ENCODE assay signal across 2 cellular contexts in the genomic region with DNA sequence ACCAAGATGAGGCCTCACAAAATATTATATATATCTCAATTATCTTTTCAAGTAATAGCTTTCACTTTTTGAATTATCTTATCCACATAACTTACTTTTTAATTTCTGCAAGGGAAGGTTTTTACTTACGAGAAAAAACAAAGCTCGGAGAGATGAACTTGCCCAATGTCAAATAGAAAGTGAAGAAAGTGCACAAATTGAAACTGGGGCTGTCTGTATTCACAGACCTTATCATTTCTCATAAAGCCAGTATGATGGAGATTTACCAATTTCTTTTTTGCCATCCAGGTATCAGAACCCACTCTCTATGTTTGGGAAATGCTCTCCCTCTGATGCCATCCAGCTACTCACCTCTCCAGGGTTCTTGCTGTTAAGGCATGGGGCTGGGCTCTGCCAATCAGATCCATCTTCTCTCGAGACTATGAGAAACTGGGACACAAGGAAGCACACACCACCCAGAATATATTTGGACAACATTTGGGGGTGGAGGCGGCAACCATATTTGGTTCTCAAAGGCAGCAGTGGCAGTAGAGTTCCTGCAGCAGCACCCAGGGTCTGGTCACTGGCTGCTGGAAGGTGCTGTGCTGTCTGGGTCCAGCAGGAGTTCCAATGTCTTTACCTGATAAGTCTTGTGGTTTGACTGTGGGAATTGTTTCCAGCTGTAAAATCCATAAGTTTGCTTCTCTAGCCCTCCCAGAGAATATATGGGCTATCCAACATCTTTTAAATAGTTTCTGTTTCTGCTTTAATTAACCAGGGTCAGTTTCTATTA.
TF ChIP-seq lines count a peak whose summit lies in the region.

No MANE protein-coding gene starts in this region.

TF ChIP-seq in HCT116, 20 proteins besides CTCF, POLR2A, EP300 and RAD21:
- no peak for TF ChIP-seq FOSL1 (IDR thresholded peaks at IDR 0.05; ENCODE audit: low read depth)
- no peak for TF ChIP-seq EGR1 (IDR thresholded peaks at IDR 0.05; ENCODE audit: low read depth)
- no peak for TF ChIP-seq TCF7L2 (IDR thresholded peaks at IDR 0.05; ENCODE audit: borderline replicate concordance, extremely low read depth, insufficient read depth, insufficient read length)
- no peak for TF ChIP-seq EZH2phosphoT487 (IDR thresholded peaks at IDR 0.05; ENCODE audit: borderline replicate concordance)
- TF ChIP-seq SIN3A (IDR thresholded peaks at IDR 0.05; ENCODE audit: low read depth): no peak
- TF ChIP-seq CEBPB (IDR thresholded peaks at IDR 0.05; ENCODE audit: low read depth): no peak
- TF ChIP-seq SP1 (IDR thresholded peaks at IDR 0.05; ENCODE audit: low read depth): no peak
- TF ChIP-seq ATF3 (IDR thresholded peaks at IDR 0.05): no peak
- no peak for TF ChIP-seq ELF1 (IDR thresholded peaks at IDR 0.05; ENCODE audit: borderline replicate concordance, low read depth)
- TF ChIP-seq ZNF274 (IDR thresholded peaks at IDR 0.05; ENCODE audit: low read depth, low read length): no peak
- TF ChIP-seq, protein P1, sequence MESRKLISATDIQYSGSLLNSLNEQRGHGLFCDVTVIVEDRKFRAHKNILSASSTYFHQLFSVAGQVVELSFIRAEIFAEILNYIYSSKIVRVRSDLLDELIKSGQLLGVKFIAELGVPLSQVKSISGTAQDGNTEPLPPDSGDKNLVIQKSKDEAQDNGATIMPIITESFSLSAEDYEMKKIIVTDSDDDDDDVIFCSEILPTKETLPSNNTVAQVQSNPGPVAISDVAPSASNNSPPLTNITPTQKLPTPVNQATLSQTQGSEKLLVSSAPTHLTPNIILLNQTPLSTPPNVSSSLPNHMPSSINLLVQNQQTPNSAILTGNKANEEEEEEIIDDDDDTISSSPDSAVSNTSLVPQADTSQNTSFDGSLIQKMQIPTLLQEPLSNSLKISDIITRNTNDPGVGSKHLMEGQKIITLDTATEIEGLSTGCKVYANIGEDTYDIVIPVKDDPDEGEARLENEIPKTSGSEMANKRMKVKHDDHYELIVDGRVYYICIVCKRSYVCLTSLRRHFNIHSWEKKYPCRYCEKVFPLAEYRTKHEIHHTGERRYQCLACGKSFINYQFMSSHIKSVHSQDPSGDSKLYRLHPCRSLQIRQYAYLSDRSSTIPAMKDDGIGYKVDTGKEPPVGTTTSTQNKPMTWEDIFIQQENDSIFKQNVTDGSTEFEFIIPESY (IDR thresholded peaks at IDR 0.05; ENCODE audit: extremely low read depth, insufficient replicate concordance, low read length): no peak
- no peak for TF ChIP-seq CBX3 (IDR thresholded peaks at IDR 0.05; ENCODE audit: low read depth)
- no peak for TF ChIP-seq EZH2 (IDR thresholded peaks at IDR 0.05)
- TF ChIP-seq SRF (IDR thresholded peaks at IDR 0.05; ENCODE audit: low read depth): no peak
- TF ChIP-seq YY1 (IDR thresholded peaks at IDR 0.05; ENCODE audit: extremely low read depth, insufficient replicate concordance, low read depth, low read length): no peak
- TF ChIP-seq MAX (IDR thresholded peaks at IDR 0.05): no peak
- no peak for TF ChIP-seq POLR2AphosphoS5 (IDR thresholded peaks at IDR 0.05; ENCODE audit: low read depth, low read length)
- TF ChIP-seq REST (IDR thresholded peaks at IDR 0.05; ENCODE audit: low read depth): no peak
- no peak for TF ChIP-seq JUND (IDR thresholded peaks at IDR 0.05)

TF ChIP-seq in IMR-90, 13 proteins besides CTCF, POLR2A, EP300 and RAD21:
- TF ChIP-seq RCOR1 (IDR thresholded peaks at IDR 0.05; ENCODE audit: insufficient replicate concordance, low read length) (no peak), MAFK (IDR thresholded peaks at IDR 0.05; ENCODE audit: low read depth, low read length) (no peak), BHLHE40 (IDR thresholded peaks at IDR 0.05; ENCODE audit: low read depth, low read length) (no peak), CHD1 (IDR thresholded peaks at IDR 0.05; ENCODE audit: low read depth, low read length) (no peak), CEBPB (IDR thresholded peaks at IDR 0.05; ENCODE audit: low read depth, low read length) (no peak), NFE2L2 (IDR thresholded peaks at IDR 0.05; ENCODE audit: low read depth, low read length) (no peak), MAZ (IDR thresholded peaks at IDR 0.05; ENCODE audit: borderline replicate concordance, low read depth, low read length) (no peak), MXI1 (IDR thresholded peaks at IDR 0.05; ENCODE audit: borderline replicate concordance, low read depth, low read length) (no peak), ELK1 (IDR thresholded peaks at IDR 0.05; ENCODE audit: borderline replicate concordance, low read depth, low read length) (no peak), SMC3 (IDR thresholded peaks at IDR 0.05; ENCODE audit: low read depth, low read length) (no peak), FOS (IDR thresholded peaks at IDR 0.05; ENCODE audit: low read depth, low read length) (no peak), RFX5 (IDR thresholded peaks at IDR 0.05; ENCODE audit: low read depth, low read length) (no peak)
- TF ChIP-seq, protein P2, sequence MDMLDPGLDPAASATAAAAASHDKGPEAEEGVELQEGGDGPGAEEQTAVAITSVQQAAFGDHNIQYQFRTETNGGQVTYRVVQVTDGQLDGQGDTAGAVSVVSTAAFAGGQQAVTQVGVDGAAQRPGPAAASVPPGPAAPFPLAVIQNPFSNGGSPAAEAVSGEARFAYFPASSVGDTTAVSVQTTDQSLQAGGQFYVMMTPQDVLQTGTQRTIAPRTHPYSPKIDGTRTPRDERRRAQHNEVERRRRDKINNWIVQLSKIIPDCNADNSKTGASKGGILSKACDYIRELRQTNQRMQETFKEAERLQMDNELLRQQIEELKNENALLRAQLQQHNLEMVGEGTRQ (IDR thresholded peaks at IDR 0.05; ENCODE audit: low read depth, low read length): no peak
TF ChIP-seq in IMR-90: peak in this region for 0.
